1 cellular context compared by ENCODE assay signal in genomic region chr11:65439331-65440181, GRCh38.
TF ChIP-seq lines count a peak whose summit lies in the region.

No MANE protein-coding gene starts in this region.

TF ChIP-seq in GM23338, 12 proteins besides CTCF, POLR2A, EP300 and RAD21:
- TF ChIP-seq ZNF462 (CRISPR knock-in tag; IDR thresholded peaks at IDR 0.05), result no peak
- TF ChIP-seq EZH2 (IDR thresholded peaks at IDR 0.05; ENCODE audit: low read depth, unreplicated experiment), result no peak
- no peak for TF ChIP-seq ETS1 (IDR thresholded peaks at IDR 0.05)
- no peak for TF ChIP-seq ZNF114 (CRISPR knock-in tag; IDR thresholded peaks at IDR 0.05)
- TF ChIP-seq ZNF331 (CRISPR knock-in tag; IDR thresholded peaks at IDR 0.05; ENCODE audit: low read depth), result no peak
- TF ChIP-seq CREB1 (CRISPR knock-in tag; IDR thresholded peaks at IDR 0.05; ENCODE audit: low read depth), result no peak
- TF ChIP-seq NANOG (IDR thresholded peaks at IDR 0.05; ENCODE audit: borderline replicate concordance), result no peak
- no peak for TF ChIP-seq EZH2phosphoT487 (IDR thresholded peaks at IDR 0.05; ENCODE audit: unreplicated experiment)
- TF ChIP-seq REST (IDR thresholded peaks at IDR 0.05; ENCODE audit: unreplicated experiment), result no peak
- no peak for TF ChIP-seq POLR2AphosphoS5 (IDR thresholded peaks at IDR 0.05; ENCODE audit: low read depth)
- TF ChIP-seq STAT1 (IDR thresholded peaks at IDR 0.05; ENCODE audit: unreplicated experiment), result no peak
- TF ChIP-seq JUNB (IDR thresholded peaks at IDR 0.05; ENCODE audit: unreplicated experiment), result no peak
